ENCODE assay signal across 23 cellular contexts in the genomic region with DNA sequence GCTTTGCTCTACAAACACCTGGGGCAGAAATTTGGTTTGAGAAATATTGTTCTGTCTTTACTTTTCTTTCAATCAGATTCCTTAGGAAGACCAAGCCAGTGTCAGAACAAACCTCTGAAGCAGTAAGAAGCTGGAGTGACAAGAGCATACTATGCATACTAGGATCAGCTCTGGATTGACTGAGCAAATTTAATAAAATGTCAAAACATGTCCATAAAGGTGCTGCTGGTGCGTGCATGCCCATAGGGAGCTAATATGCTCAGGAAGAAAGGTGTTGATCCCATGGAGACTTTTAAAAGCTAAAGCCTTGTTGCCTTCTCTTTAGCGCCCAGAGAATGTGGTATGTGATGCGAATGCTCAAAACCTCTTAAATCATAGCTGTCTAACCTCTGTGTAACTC.
"Had no signal": no experiment of that assay in that cellular context is flagged by ENCODE, and none has a peak within 500 bp of the region (broad histone marks: within the 10 kb centered on the region; RNA-seq: fewer than 3 reads in every experiment).

No MANE protein-coding gene starts in this region.

- DNase-seq: stimulated activated CD4-positive, alpha-beta T cell treated with anti-CD3 and anti-CD28 coated beads, Interleukin-4, amount 100 ng/mL, for 1 hour; stimulated activated CD4-positive, alpha-beta T cell treated with anti-CD3 and anti-CD28 coated beads, Interleukin-4, amount 100 ng/mL, for 24 hours; stimulated activated CD4-positive, alpha-beta T cell treated with anti-CD3 and anti-CD28 coated beads, Interleukin-4, amount 100 ng/mL, for 4 hours; stimulated activated CD8-positive, alpha-beta memory T cell treated with anti-CD3 and anti-CD28 coated beads, Interleukin-4, amount 100 ng/mL, for 48 hours; stimulated activated naive B cell treated with anti-CD40 and anti-IgM and Interleukin-4, amounts not matched to agents 10 μg/mL and 1 μg/mL and 100 μg/mL, for 72 hours; stimulated activated naive CD4-positive, alpha-beta T cell; stimulated activated naive CD4-positive, alpha-beta T cell treated with Interleukin-2 at 50 U/mL for 16 hours; stimulated activated naive CD8-positive, alpha-beta T cell treated with anti-CD3 and anti-CD28 coated beads, Interleukin-15, amount 100 ng/mL, for 72 hours; stimulated activated naive CD8-positive, alpha-beta T cell treated with anti-CD3 and anti-CD28 coated beads, Interleukin-15, Interleukin-2, amounts not matched to agents 100 U/mL and 50 U/mL, for 24 hours; stomach; substantia nigra; testis; thyroid gland; tibial artery; transverse colon; trophoblast cell; upper lobe of left lung; upper lobe of right lung; uterus had no signal

- H3K4me3 ChIP-seq: stomach, suprapubic skin, testis, thoracic aorta, thyroid gland, tibial artery, tibial nerve, transverse colon, upper lobe of left lung, upper lobe of right lung, uterus, vagina had no signal

- H3K27me3 ChIP-seq: stomach, suprapubic skin, testis, thyroid gland, tibial artery, tibial nerve, transverse colon, upper lobe of left lung, upper lobe of right lung, uterus, vagina had no signal

- H3K27ac ChIP-seq: stomach, suprapubic skin, testis, thoracic aorta, thyroid gland, tibial artery, tibial nerve, transverse colon, upper lobe of left lung, upper lobe of right lung, uterus, vagina had no signal

- H3K9me3 ChIP-seq: stomach, suprapubic skin, testis, thoracic aorta, thyroid gland, tibial artery, tibial nerve, transverse colon, upper lobe of left lung, upper lobe of right lung, uterus, vagina had no signal

- H3K36me3 ChIP-seq: stomach, suprapubic skin, thoracic aorta, thyroid gland, tibial artery, tibial nerve, transverse colon, upper lobe of left lung, upper lobe of right lung, uterus, vagina had no signal
